In genomic region chr6:106165885-106166485, GRCh38 we compare ENCODE assay signal across 11 cellular contexts.
DNase-seq lines count a peak whose midpoint lies in the region; ATAC-seq and TF ChIP-seq lines count a peak whose summit lies in the region.
"Had no signal": no experiment of that assay in that cellular context is flagged by ENCODE, and none has a peak within 500 bp of the region (broad histone marks: within the 10 kb centered on the region; RNA-seq: fewer than 3 reads in every experiment).

No MANE protein-coding gene starts in this region.

- H3K27me3 ChIP-seq in GM06990 (replicated peaks; ENCODE audit: control insufficient read depth, insufficient read depth, low read length) = no peaks in the 10 kb centered on the region

- H3K4me3 ChIP-seq in GM06990 (replicated peaks; ENCODE audit: low read depth, low read length) = no peak overlapping the region

- intact Hi-C loops in CD14-positive monocyte (cut with micrococcal nuclease) = loop anchor here in 1 of 2 donors (10.0 kb wide), 2 partner anchors 171 to 281 kb away; no protein-coding TSS in a partner anchor

- no peak for DNase-seq in CD14-positive monocyte (ENCODE audit: low spot score)
- peak; percentile 66 for DNase-seq in GM06990 (ENCODE audit: extremely low read depth, insufficient read length)
- peak; percentile 36 for DNase-seq in NCI-H69 (lab: John Stamatoyannopoulos, UW)
- no peak for DNase-seq in central memory CD8-positive, alpha-beta T cell (ENCODE audit: low spot score in 2 of 2)
- no peak for DNase-seq in activated gamma-delta T cell (lab: John Stamatoyannopoulos, UW)
- no peak for DNase-seq in activated T-cell treated with anti-CD3 and anti-CD28 coated beads, Interleukin-2, amount 50 U/mL, for 48 hours
- DNase-seq: CD4-positive, alpha-beta memory T cell; H9; Karpas-422 had no signal

- H3K4me1 Mint-ChIP-seq in CD14-positive monocyte = peaks cover 38% of the 10 kb centered on the region
- peaks cover 50% of the 10 kb centered on the region for H3K4me1 Mint-ChIP-seq in central memory CD8-positive, alpha-beta T cell

- no peak for ATAC-seq in central memory CD8-positive, alpha-beta T cell (replicated peaks; ENCODE audit: extremely low read depth, poor library complexity, severe bottlenecking)
- ATAC-seq in HG03045 (IDR thresholded peaks at IDR 0.05; ENCODE audit: unreplicated experiment) = no peak
- ATAC-seq in GM21423 (IDR thresholded peaks at IDR 0.05; ENCODE audit: unreplicated experiment) = no peak

- H3K27ac Mint-ChIP-seq in CD14-positive monocyte = peak overlapping the region in 5 of 7 donors; percentile 22 to 64 (median 53)
- H3K27ac Mint-ChIP-seq in central memory CD8-positive, alpha-beta T cell (ENCODE audit: low read depth) = peak overlapping the region; percentile 4

- H3K36me3 ChIP-seq in GM06990 (ENCODE audit: control insufficient read depth, insufficient read depth, low read length) = no peaks in the 10 kb centered on the region

- H3K36me3 Mint-ChIP-seq in CD14-positive monocyte = peaks cover 0 to 5% of the 10 kb centered on the region in 2 donors
- H3K36me3 Mint-ChIP-seq in central memory CD8-positive, alpha-beta T cell (ENCODE audit: insufficient read depth) = peaks cover 11% of the 10 kb centered on the region

- H3K4me3 Mint-ChIP-seq in CD14-positive monocyte = no peak overlapping the region
- H3K4me3 Mint-ChIP-seq in central memory CD8-positive, alpha-beta T cell = no peak overlapping the region
- H3K4me3 Mint-ChIP-seq: H9 had no signal

- peaks cover 0 to 1% (median 0%) of the 10 kb centered on the region in 3 donors for H3K27me3 Mint-ChIP-seq in CD14-positive monocyte (ENCODE audit: low read depth in 3 of 3)
- no peaks in the 10 kb centered on the region for H3K27me3 Mint-ChIP-seq in central memory CD8-positive, alpha-beta T cell
- H3K27me3 Mint-ChIP-seq: CD4-positive, alpha-beta memory T cell had no signal

- peaks cover 0 to 2% (median 0%) of the 10 kb centered on the region in 7 donors for H3K9me3 Mint-ChIP-seq in CD14-positive monocyte
- peaks cover 6% of the 10 kb centered on the region for H3K9me3 Mint-ChIP-seq in central memory CD8-positive, alpha-beta T cell
- H3K9me3 Mint-ChIP-seq: H9 had no signal

- TF ChIP-seq CTCF in CD14-positive monocyte (IDR thresholded peaks at IDR 0.05) (no peak), GM06990 (IDR thresholded peaks at IDR 0.05; ENCODE audit: insufficient read depth, low read length, poor library complexity, severe bottlenecking) (no peak)

Comparison
In these comparisons a context has a peak if more than half of its experiments do, and no peak if none do; other contexts are left out.
1. DNase-seq: peak in GM06990 (single experiment) and NCI-H69 (single experiment); none in CD14-positive monocyte (single experiment), central memory CD8-positive, alpha-beta T cell (0 of 2), activated gamma-delta T cell (single experiment) and activated T-cell treated with anti-CD3 and anti-CD28 coated beads, Interleukin-2, amount 50 U/mL, for 48 hours (0 of 2).